31 cellular contexts compared by ENCODE assay signal in genomic region chr14:34742509-34743115, GRCh38. TPM values are rescaled to one million over a fixed set of nuclear protein-coding genes. Genes with fewer than 3 reads are reported as not detected.
DNase-seq lines count a peak whose midpoint lies in the region; ATAC-seq, FAIRE-seq and TF ChIP-seq lines count a peak whose summit lies in the region.
"Had no signal": no experiment of that assay in that cellular context is flagged by ENCODE, and none has a peak within 500 bp of the region (broad histone marks: within the 10 kb centered on the region; RNA-seq: fewer than 3 reads in every experiment).

No MANE protein-coding gene starts in this region.

- peaks cover 14 to 39% (median 20%) of the 10 kb centered on the region in 10 experiments for H3K4me1 ChIP-seq in BLaER1 treated with 17β-estradiol and CSF1 and Interleukin-3, amounts not matched to agents 10 nM and 100 nM
- H3K4me1 ChIP-seq: esophagus muscularis mucosa, parathyroid adenoma had no signal

- peak overlapping the region in 2 of 11 experiments; percentile 2 to 29; a peak in 2 of 22 replicates for H3K9ac ChIP-seq in BLaER1 treated with 17β-estradiol and CSF1 and Interleukin-3, amounts not matched to agents 10 nM and 100 nM
- H3K9ac ChIP-seq: parathyroid adenoma had no signal

- H3K9me3 ChIP-seq in BLaER1 treated with 17β-estradiol and CSF1 and Interleukin-3, amounts not matched to agents 10 nM and 100 nM (replicated peaks in 1 of 11): peaks cover 0 to 12% (median 6%) of the 10 kb centered on the region in 11 experiments; a peak in 12 of 22 replicates
- H3K9me3 ChIP-seq in CD4-positive, alpha-beta T cell (ENCODE audit: control insufficient read depth, low read length): no peaks in the 10 kb centered on the region
- H3K9me3 ChIP-seq: esophagus muscularis mucosa, left lung had no signal

- H3K4me3 ChIP-seq in BLaER1 treated with 17β-estradiol and CSF1 and Interleukin-3, amounts not matched to agents 10 nM and 100 nM: no peak overlapping the region
- H3K4me3 ChIP-seq: esophagus muscularis mucosa, left lung, SK-N-MC had no signal

- TF ChIP-seq POLR2A in GM12891 (IDR thresholded peaks at IDR 0.05; ENCODE audit: low read depth, low read length): no peak

- no peak for TF ChIP-seq CTCF in CD4-positive, alpha-beta T cell (IDR thresholded peaks at IDR 0.05)

- no peak for ATAC-seq in CD4-positive, alpha-beta T cell (ENCODE audit: poor library complexity)
- ATAC-seq in effector memory CD8-positive, alpha-beta T cell (replicated peaks): no peak
- ATAC-seq: left lung had no signal

- DNase-seq in CD4-positive, alpha-beta T cell: no peak
- peak; percentile 22 for DNase-seq in RPMI8226
- no peak for DNase-seq in effector memory CD8-positive, alpha-beta T cell
- DNase-seq in GM12891 (ENCODE audit: insufficient read length, low spot score): no peak
- no peak for DNase-seq in HT-29 (ENCODE audit: low spot score)
- DNase-seq in NCI-H2029 treated with DMSO at 0.1 percent for 48 hours (lab: John Stamatoyannopoulos, UW): no peak
- DNase-seq in NCI-H82 treated with DMSO at 0.1 percent for 48 hours (lab: John Stamatoyannopoulos, UW; ENCODE audit: unreplicated experiment): no peak
- DNase-seq: activated CD4-positive, alpha-beta T cell treated with anti-CD3 and anti-CD28 coated beads for 1 hour; activated CD8-positive, alpha-beta memory T cell treated with anti-CD3 and anti-CD28 coated beads for 24 hours; activated T-cell treated with anti-CD3 and anti-CD28 coated beads for 4 hours; dermis blood vessel endothelial cell; foreskin fibroblast; GOT3; left lung; mesenchymal stem cell; NCI-H1930; NCI-H446; NCI-H82; OCI-M1; retina had no signal

- peak overlapping the region; percentile 3 to 78 (median 63) for H3K4me2 ChIP-seq in BLaER1 treated with 17β-estradiol and CSF1 and Interleukin-3, amounts not matched to agents 10 nM and 100 nM

- no peaks in the 10 kb centered on the region for H3K27me3 Mint-ChIP-seq in CD4-positive, alpha-beta T cell
- no peaks in the 10 kb centered on the region for H3K27me3 Mint-ChIP-seq in effector memory CD8-positive, alpha-beta T cell
- H3K27me3 Mint-ChIP-seq: central memory CD8-positive, alpha-beta T cell; IgD-negative memory B cell had no signal

- H3K4me1 Mint-ChIP-seq in CD4-positive, alpha-beta T cell (ENCODE audit: low read depth): peaks cover 16% of the 10 kb centered on the region
- H3K4me1 Mint-ChIP-seq in effector memory CD8-positive, alpha-beta T cell (ENCODE audit: low read depth in 2 of 2): peaks cover 15 to 22% of the 10 kb centered on the region in 2 donors

- CTCF ChIA-PET in CD4-positive, alpha-beta T cell (lab: Charles Lee): interaction anchor here (0.6 kb wide), 1 partner anchor 122 kb away, joined by 3 read pairs; no protein-coding TSS in a partner anchor

- no peaks in the 10 kb centered on the region for H3K36me3 Mint-ChIP-seq in CD4-positive, alpha-beta T cell (ENCODE audit: low read depth)
- peaks cover 5% of the 10 kb centered on the region for H3K36me3 Mint-ChIP-seq in effector memory CD8-positive, alpha-beta T cell (ENCODE audit: insufficient read depth)

- no peaks in the 10 kb centered on the region for H3K9me3 Mint-ChIP-seq in CD4-positive, alpha-beta T cell
- no peaks in the 10 kb centered on the region for H3K9me3 Mint-ChIP-seq in effector memory CD8-positive, alpha-beta T cell
- H3K9me3 Mint-ChIP-seq: central memory CD8-positive, alpha-beta T cell had no signal

- H3K27ac ChIP-seq in BLaER1 treated with 17β-estradiol and CSF1 and Interleukin-3, amounts not matched to agents 10 nM and 100 nM: peak overlapping the region in 3 of 11 experiments; percentile 29 to 65 (median 44); a peak in 7 of 22 replicates
- no peak overlapping the region for H3K27ac ChIP-seq in CD4-positive, alpha-beta T cell (ENCODE audit: low read depth, low read length)
- H3K27ac ChIP-seq: C4-2B, esophagus muscularis mucosa, left lung, parathyroid adenoma, SK-N-MC had no signal

- peaks cover 0 to 2% (median 0%) of the 10 kb centered on the region in 11 experiments; a peak in 1 of 22 replicates for H3K36me3 ChIP-seq in BLaER1 treated with 17β-estradiol and CSF1 and Interleukin-3, amounts not matched to agents 10 nM and 100 nM
- H3K36me3 ChIP-seq: esophagus muscularis mucosa, left lung had no signal

- no peak overlapping the region for H3K4me3 Mint-ChIP-seq in CD4-positive, alpha-beta T cell
- peak overlapping the region in 1 of 2 donors; percentile 8 for H3K4me3 Mint-ChIP-seq in effector memory CD8-positive, alpha-beta T cell
- H3K4me3 Mint-ChIP-seq: central memory CD8-positive, alpha-beta T cell; IgD-negative memory B cell had no signal

- no peak for FAIRE-seq in GM12891 (lab: Jason Lieb, UNC)
- FAIRE-seq: endometrium, GM19239, islet of Langerhans, small intestine had no signal

- H3K27ac Mint-ChIP-seq in CD4-positive, alpha-beta T cell: peak overlapping the region; percentile 9
- peak overlapping the region; percentile 39 to 80 for H3K27ac Mint-ChIP-seq in effector memory CD8-positive, alpha-beta T cell

- POLR2A ChIA-PET in CD4-positive, alpha-beta T cell (lab: Charles Lee): no interaction called here

- H4K20me1 ChIP-seq in BLaER1 treated with 17β-estradiol and CSF1 and Interleukin-3, amounts not matched to agents 10 nM and 100 nM: no peaks in the 10 kb centered on the region

- intact Hi-C loops in CD4-positive, alpha-beta T cell (cut with DNase I, micrococcal nuclease): no loop called here

- H3K27me3 ChIP-seq in BLaER1 treated with 17β-estradiol and CSF1 and Interleukin-3, amounts not matched to agents 10 nM and 100 nM: no peaks in the 10 kb centered on the region
- H3K27me3 ChIP-seq in CD4-positive, alpha-beta T cell (ENCODE audit: control insufficient read depth, insufficient read depth, low read length): no peaks in the 10 kb centered on the region
- H3K27me3 ChIP-seq: esophagus muscularis mucosa, left lung had no signal

TF ChIP-seq in GM12891, 5 proteins besides CTCF, POLR2A, EP300 and RAD21:
- no peak for TF ChIP-seq POU2F2 (IDR thresholded peaks at IDR 0.05; ENCODE audit: low read depth, low read length)
- TF ChIP-seq SPI1 (IDR thresholded peaks at IDR 0.05; ENCODE audit: low read depth, low read length): no peak
- no peak for TF ChIP-seq TAF1 (IDR thresholded peaks at IDR 0.05; ENCODE audit: low read depth, low read length)
- TF ChIP-seq PAX5 (IDR thresholded peaks at IDR 0.05; ENCODE audit: insufficient read depth, low read length, severe bottlenecking): no peak
- no peak for TF ChIP-seq POLR2AphosphoS5 (IDR thresholded peaks at IDR 0.05; ENCODE audit: low read depth, low read length)

RNA-seq across cellular contexts. Expression of gene CFL2, which starts 28.2 kb away (rescaled TPM):
- 10 to 100 TPM; 36.4 to 37.9 TPM for total RNA-seq in CD4-positive, alpha-beta T cell
- polyA plus RNA-seq in GM12891 (2012; ENCODE audit: low read depth, missing spikeins): 5.3 TPM
- total RNA-seq in HT-29 (2014; rRNA removed; shearing (Covaris generic)): 4.4 and 5.0 TPM in 2 replicates
